In the genomic region with DNA sequence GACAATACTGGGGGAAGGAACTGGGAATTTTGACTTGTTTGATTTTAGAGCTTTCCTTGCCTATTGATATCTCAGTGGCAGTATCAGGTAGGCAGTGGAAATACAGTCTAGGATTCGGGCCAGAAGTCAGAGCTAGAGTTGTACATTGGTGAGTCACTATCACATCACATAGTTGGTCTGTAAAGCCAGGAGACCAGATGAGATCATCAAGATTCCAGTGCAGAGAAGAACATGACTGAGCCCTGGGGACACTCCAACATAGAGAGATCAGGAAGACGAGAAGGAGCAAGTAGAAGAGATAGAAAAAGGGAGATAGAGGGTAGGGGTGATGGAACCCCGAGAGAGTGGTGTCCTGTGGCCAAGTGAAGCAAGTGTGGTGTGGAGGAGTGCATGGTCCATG, we compare ENCODE assay signal across 16 cellular contexts. TPM values are rescaled to one million over a fixed set of nuclear protein-coding genes. Genes with fewer than 3 reads are reported as not detected.
A peak's percentile ranks its signal among the peaks of the same experiment; 100 is the strongest.
DNase-seq lines count a peak whose midpoint lies in the region; ATAC-seq, FAIRE-seq and TF ChIP-seq lines count a peak whose summit lies in the region.
"Had no signal": no experiment of that assay in that cellular context is flagged by ENCODE, and none has a peak within 500 bp of the region (broad histone marks: within the 10 kb centered on the region; RNA-seq: fewer than 3 reads in every experiment).

No MANE protein-coding gene starts in this region.

- no peak overlapping the region for H3K4me3 ChIP-seq in endothelial cell of umbilical vein (replicated peaks in 1 of 3; ENCODE audit: insufficient read depth in 1 of 3, low read depth in 1 of 3, low read length in 3 of 3)
- no peak overlapping the region for H3K4me3 ChIP-seq in smooth muscle cell

- dilution Hi-C loops in endothelial cell of umbilical vein (cut with MboI; ENCODE audit: extremely low pct_ligation_motif_present, low sequenced_read_pairs): no loop called here

- H3K27ac ChIP-seq in endothelial cell of umbilical vein (ENCODE audit: insufficient read depth, low read depth, low read length): no peak overlapping the region
- no peak overlapping the region for H3K27ac ChIP-seq in smooth muscle cell (ENCODE audit: low read depth)

- FAIRE-seq in endothelial cell of umbilical vein (lab: Jason Lieb, UNC): no peak
- FAIRE-seq: kidney had no signal

- H3K79me2 ChIP-seq in endothelial cell of umbilical vein (ENCODE audit: control insufficient read depth, insufficient read depth, low read length): no peaks in the 10 kb centered on the region
- H3K79me2 ChIP-seq in smooth muscle cell (ENCODE audit: low read depth): no peaks in the 10 kb centered on the region

- H2AFZ ChIP-seq in endothelial cell of umbilical vein (ENCODE audit: low read depth, low read length): no peak overlapping the region
- no peak overlapping the region for H2AFZ ChIP-seq in smooth muscle cell (ENCODE audit: low read depth)

- no peaks in the 10 kb centered on the region for H4K20me1 ChIP-seq in endothelial cell of umbilical vein (replicated peaks; ENCODE audit: control insufficient read depth, extremely low read depth, insufficient read depth, low read length)
- H4K20me1 ChIP-seq in smooth muscle cell (ENCODE audit: low read depth): no peaks in the 10 kb centered on the region

- H3K9me3 ChIP-seq in endothelial cell of umbilical vein (replicated peaks; ENCODE audit: control insufficient read depth, insufficient read depth, low read length) (no peaks in the 10 kb centered on the region), smooth muscle cell (replicated peaks; ENCODE audit: low read depth) (no peaks in the 10 kb centered on the region)

- 49% methylated on average over 3 of the region's 3 CpGs for WGBS in smooth muscle cell (ENCODE audit: low lambda C conversion rate)

- no peak for TF ChIP-seq POLR2A in endothelial cell of umbilical vein (IDR thresholded peaks at IDR 0.05; ENCODE audit: low read depth, low read length)

- intact Hi-C loops in endothelial cell of umbilical vein (cut with micrococcal nuclease): no loop called here

- H3K36me3 ChIP-seq in endothelial cell of umbilical vein (ENCODE audit: control insufficient read depth in 2 of 2, extremely low read depth in 1 of 2, insufficient read depth in 2 of 2, low read length in 2 of 2): no peaks in the 10 kb centered on the region
- H3K36me3 ChIP-seq in smooth muscle cell (ENCODE audit: low read depth): no peaks in the 10 kb centered on the region

- H3K4me2 ChIP-seq in endothelial cell of umbilical vein (ENCODE audit: insufficient read depth, low read length) (no peak overlapping the region), smooth muscle cell (no peak overlapping the region)

- H3K27me3 ChIP-seq in endothelial cell of umbilical vein (ENCODE audit: control insufficient read depth in 2 of 2, insufficient read depth in 2 of 2, low read length in 2 of 2): no peaks in the 10 kb centered on the region
- no peaks in the 10 kb centered on the region for H3K27me3 ChIP-seq in smooth muscle cell (ENCODE audit: low read depth)

- H3K9ac ChIP-seq in endothelial cell of umbilical vein (replicated peaks; ENCODE audit: extremely low read depth, insufficient read depth, low read length): no peak overlapping the region
- H3K9ac ChIP-seq in smooth muscle cell (ENCODE audit: low read depth): no peak overlapping the region

- H3F3A ChIP-seq in smooth muscle cell (ENCODE audit: low read depth): no peaks in the 10 kb centered on the region

- no peak for TF ChIP-seq CTCF in endothelial cell of umbilical vein (IDR thresholded peaks at IDR 0.05; ENCODE audit: extremely low read depth in 1 of 2, insufficient read depth in 1 of 2, low read depth in 1 of 2, low read length in 2 of 2)
- TF ChIP-seq CTCF in smooth muscle cell (IDR thresholded peaks at IDR 0.05; ENCODE audit: borderline replicate concordance, insufficient read depth, poor library complexity, severe bottlenecking): no peak

- no peaks in the 10 kb centered on the region for H3K9me1 ChIP-seq in endothelial cell of umbilical vein (replicated peaks; ENCODE audit: control insufficient read depth, extremely low read depth, insufficient read depth, low read length)

- H3K4me1 ChIP-seq in endothelial cell of umbilical vein (ENCODE audit: control insufficient read depth, extremely low read depth, insufficient read depth, low read length) (no peaks in the 10 kb centered on the region), smooth muscle cell (ENCODE audit: low read depth) (no peaks in the 10 kb centered on the region)

- ATAC-seq in GM21528 (IDR thresholded peaks at IDR 0.05; ENCODE audit: low FRiP score, unreplicated experiment): no peak
- ATAC-seq in HG03025 (IDR thresholded peaks at IDR 0.05; ENCODE audit: low FRiP score, unreplicated experiment): no peak

- no TSS peak for BruUV-seq in endothelial cell of umbilical vein (replicated peaks; lab: Mats Ljungman, UMichigan)

- peak; percentile 78 for DNase-seq in Daoy (ENCODE audit: low read depth)
- peak; percentile 19 for DNase-seq in OCI-M1 (lab: John Stamatoyannopoulos, UW)
- DNase-seq in endothelial cell of umbilical vein (ENCODE audit: low read depth, low spot score): no peak
- peak; percentile 17 for DNase-seq in myocyte (ENCODE audit: low read depth)
- DNase-seq in occipital lobe (lab: John Stamatoyannopoulos, UW): no peak
- DNase-seq in smooth muscle cell (lab: John Stamatoyannopoulos, UW; ENCODE audit: unreplicated experiment): no peak
- DNase-seq: activated CD4-positive, alpha-beta memory T cell treated with anti-CD3 and anti-CD28 coated beads for 36 hours; CD4-positive, CD25-positive, alpha-beta regulatory T cell; effector CD8-positive, alpha-beta T cell; kidney; NCI-H1694 treated with DMSO at 0.1 percent for 48 hours; stimulated activated CD4-positive, alpha-beta T cell treated with anti-CD3 and anti-CD28 coated beads, Interleukin-4, amount 100 ng/mL, for 1 hour; T-helper 1 cell had no signal

- CTCF ChIA-PET in endothelial cell of umbilical vein (lab: Charles Lee): interaction anchor here (2.5 kb wide), 1 partner anchor 22 kb away, joined by 11 read pairs; no protein-coding TSS in a partner anchor

- POLR2A ChIA-PET in endothelial cell of umbilical vein (lab: Charles Lee): no interaction called here

TF ChIP-seq in endothelial cell of umbilical vein, 7 proteins besides CTCF, POLR2A, EP300 and RAD21:
- no peak for TF ChIP-seq POLR2AphosphoS5 (IDR thresholded peaks at IDR 0.05; ENCODE audit: insufficient read depth, low read depth, low read length)
- TF ChIP-seq, protein P1, sequence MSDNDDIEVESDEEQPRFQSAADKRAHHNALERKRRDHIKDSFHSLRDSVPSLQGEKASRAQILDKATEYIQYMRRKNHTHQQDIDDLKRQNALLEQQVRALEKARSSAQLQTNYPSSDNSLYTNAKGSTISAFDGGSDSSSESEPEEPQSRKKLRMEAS (IDR thresholded peaks at IDR 0.05; ENCODE audit: insufficient read depth, insufficient read length): no peak
- no peak for TF ChIP-seq GATA2 (IDR thresholded peaks at IDR 0.05; ENCODE audit: insufficient read depth, insufficient read length, low read depth, low read length)
- no peak for TF ChIP-seq EZH2 (IDR thresholded peaks at IDR 0.05; ENCODE audit: borderline replicate concordance, low read depth, low read length, severe bottlenecking)
- peak; percentile 19 for TF ChIP-seq FOS (IDR thresholded peaks at IDR 0.05; ENCODE audit: borderline replicate concordance, insufficient read depth, low read length)
- TF ChIP-seq JUN (IDR thresholded peaks at IDR 0.05; ENCODE audit: borderline replicate concordance, insufficient read depth, insufficient read length, low read depth): peak; percentile 34
- no peak for TF ChIP-seq MYC (IDR thresholded peaks at IDR 0.05; ENCODE audit: low read depth, low read length)

RNA-seq across cellular contexts. Expression of a gene that starts 46.6 kb away (rescaled TPM):
- total RNA-seq in Daoy (2014; rRNA removed; shearing (Covaris generic)): not detected in 2 replicates
- total RNA-seq in endothelial cell of umbilical vein: not detected in 2 replicates
- polyA plus RNA-seq in endothelial cell of umbilical vein: not detected in 2 replicates
- polyA plus RNA-seq in endothelial cell of umbilical vein (2011; cell fraction: cytosol; rRNA removed): not detected in 2 replicates
- not detected in 2 replicates for polyA plus RNA-seq in endothelial cell of umbilical vein (2011; cell fraction: nucleus; rRNA removed)
- not detected in 2 replicates for polyA plus RNA-seq in endothelial cell of umbilical vein (2012)
- polyA minus RNA-seq in endothelial cell of umbilical vein: not detected in 2 replicates
- not detected for polyA minus RNA-seq in endothelial cell of umbilical vein (2011; cell fraction: cytosol; rRNA and poly(A)+ RNA removed)
- not detected in 2 replicates for polyA minus RNA-seq in endothelial cell of umbilical vein (2011; cell fraction: nucleus; rRNA and poly(A)+ RNA removed)
- total RNA-seq in myocyte: not detected in 2 replicates
- not detected for polyA plus RNA-seq in myocyte (2012)
- total RNA-seq in occipital lobe: not detected
- total RNA-seq in smooth muscle cell: not detected in 2 replicates
- polyA plus RNA-seq in smooth muscle cell: not detected in 2 replicates
- total RNA-seq: activated CD4-positive, alpha-beta memory T cell treated with anti-CD3 and anti-CD28 coated beads for 36 hours; CD4-positive, CD25-positive, alpha-beta regulatory T cell; omental fat pad had no signal
- polyA plus RNA-seq: CD4-positive, CD25-positive, alpha-beta regulatory T cell had no signal

Comparison
In these comparisons a context has a peak if more than half of its experiments do, and no peak if none do; other contexts are left out.
1. DNase-seq: peak in Daoy (single experiment), OCI-M1 (single experiment) and myocyte (single experiment); none in endothelial cell of umbilical vein (single experiment), occipital lobe (single experiment) and smooth muscle cell (single experiment).